8 cellular contexts compared by ENCODE assay signal in the genomic region with DNA sequence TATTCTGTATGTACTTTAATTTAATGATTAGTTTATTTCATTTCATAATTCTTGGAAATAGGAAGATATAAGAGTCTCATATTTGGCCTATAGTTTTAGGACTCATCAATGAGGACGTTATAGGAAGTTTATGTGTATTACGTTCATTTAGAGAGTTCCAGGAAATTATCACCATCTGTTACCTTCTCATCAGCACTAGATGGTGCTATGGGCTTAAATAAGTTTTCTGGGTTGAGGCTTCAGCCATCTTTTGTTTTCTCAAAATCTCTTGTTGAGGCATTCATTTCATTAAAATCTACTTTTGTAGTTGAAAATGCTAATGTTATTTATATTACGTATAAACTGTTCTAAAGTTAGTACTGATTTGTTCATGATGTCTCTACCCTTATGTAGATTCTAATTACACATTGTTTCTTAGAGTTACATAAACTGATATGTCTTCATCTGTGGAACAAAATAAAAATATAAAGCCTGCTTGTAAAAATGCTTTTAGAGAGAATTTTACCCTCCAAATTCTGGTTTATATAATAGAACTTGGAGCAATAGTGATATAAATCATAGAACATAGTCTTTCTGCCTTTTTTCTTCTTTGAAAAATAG.
DNase-seq lines count a peak whose midpoint lies in the region; ATAC-seq and TF ChIP-seq lines count a peak whose summit lies in the region.

No MANE protein-coding gene starts in this region.

- TF ChIP-seq CTCF in 22Rv1 (IDR thresholded peaks at IDR 0.05) (peak; percentile 83), GM10248 (IDR thresholded peaks at IDR 0.05; ENCODE audit: control extremely low read depth, extremely low read depth, low read depth, missing control alignments) (peak; percentile 52), OCI-LY1 (IDR thresholded peaks at IDR 0.05; ENCODE audit: low read length) (peak; percentile 64), mucosa of descending colon (IDR thresholded peaks at IDR 0.05) (no peak)

- no peaks in the 10 kb centered on the region for H3K36me3 ChIP-seq in OCI-LY1 (ENCODE audit: insufficient read depth, low read length)
- no peaks in the 10 kb centered on the region for H3K36me3 ChIP-seq in mucosa of descending colon (ENCODE audit: low read depth)

- H4K20me1 ChIP-seq in OCI-LY1 (ENCODE audit: insufficient read depth, low read length) = no peaks in the 10 kb centered on the region

- H3K4me1 ChIP-seq in OCI-LY1 (ENCODE audit: insufficient read depth, low read length, severe bottlenecking) (no peaks in the 10 kb centered on the region), mucosa of descending colon (ENCODE audit: low read depth) (no peaks in the 10 kb centered on the region)

- H3K4me2 ChIP-seq in OCI-LY1 (ENCODE audit: low read length) = no peak overlapping the region

- H3K27ac ChIP-seq in 22Rv1 (no peak overlapping the region), OCI-LY1 (ENCODE audit: low read depth, low read length, poor library complexity, severe bottlenecking) (no peak overlapping the region)

- H3K9me3 ChIP-seq in OCI-LY1 (ENCODE audit: low read length) (no peaks in the 10 kb centered on the region), mucosa of descending colon (no peaks in the 10 kb centered on the region)

- no peaks in the 10 kb centered on the region for H3K79me2 ChIP-seq in OCI-LY1 (ENCODE audit: insufficient read depth, low read length)

- H3K9me2 ChIP-seq in OCI-LY1 (ENCODE audit: low read depth, low read length) = no peaks in the 10 kb centered on the region

- POLR2A ChIA-PET in GM10248 (lab: Yijun Ruan, JAX) = no interaction called here

- DNase-seq in GM10248 (ENCODE audit: extremely low spot score) (peak; percentile 44), HCEC 1CT (peak; percentile 63), Kasumi-1 (lab: John Stamatoyannopoulos, UW) (peak; percentile 80 to 86), dermis blood vessel endothelial cell (peak; percentile 74), mucosa of descending colon (no peak)
- DNase-seq in stimulated activated CD4-positive, alpha-beta T cell treated with anti-CD3 and anti-CD28 coated beads, Interleukin-4, amount 100 ng/mL, for 1 hour = no peak

- no peak overlapping the region for H3K9ac ChIP-seq in OCI-LY1 (ENCODE audit: low read length)

- H3K4me3 ChIP-seq in OCI-LY1 (ENCODE audit: low read depth, low read length, poor library complexity, severe bottlenecking) (no peak overlapping the region), mucosa of descending colon (no peak overlapping the region)

- no peak overlapping the region for H2AFZ ChIP-seq in OCI-LY1 (ENCODE audit: low read length)

- ATAC-seq in mucosa of descending colon = peak; percentile 45

- CTCF ChIA-PET in GM10248 (lab: Yijun Ruan, JAX) = interaction anchor here (0.8 to 2.2 kb wide), 9 partner anchors 8 to 826 kb away, joined by 3 to 15 read pairs (median 3); no protein-coding TSS in a partner anchor

- no peaks in the 10 kb centered on the region for H3F3A ChIP-seq in OCI-LY1 (ENCODE audit: insufficient read depth, low read length)

- no peaks in the 10 kb centered on the region for H3K27me3 ChIP-seq in OCI-LY1 (ENCODE audit: insufficient read depth, low read length)

- intact Hi-C loops in mucosa of descending colon (cut with DNase I, micrococcal nuclease) = loop anchor here in 1 of 2 donors (10.0 kb wide), 1 partner anchor 726 kb away; no protein-coding TSS in a partner anchor

Comparison
In these comparisons a context has a peak if more than half of its experiments do, and no peak if none do; other contexts are left out.
1. DNase-seq: peak in GM10248 (single experiment), HCEC 1CT (single experiment), Kasumi-1 (2 of 2) and dermis blood vessel endothelial cell (single experiment); none in mucosa of descending colon (0 of 3) and stimulated activated CD4-positive, alpha-beta T cell treated with anti-CD3 and anti-CD28 coated beads, Interleukin-4, amount 100 ng/mL, for 1 hour (single experiment).